Comparison of ENCODE assay signal across 22 cellular contexts in genomic region chr7:113076703-113077102, GRCh38.
"Had no signal": no experiment of that assay in that cellular context is flagged by ENCODE, and none has a peak within 500 bp of the region (broad histone marks: within the 10 kb centered on the region; RNA-seq: fewer than 3 reads in every experiment).

No MANE protein-coding gene starts in this region.

- H3K36me3 ChIP-seq: lower lobe of right lung, right atrium auricular region, stomach, thyroid gland had no signal

- FAIRE-seq: colon, frontal cortex, islet of Langerhans had no signal

- H3K4me2 ChIP-seq: smooth muscle cell had no signal

- H3K27ac ChIP-seq: lower lobe of right lung, parathyroid adenoma, right atrium auricular region, stomach, thyroid gland had no signal

- H2AFZ ChIP-seq: parathyroid adenoma had no signal

- H3K79me2 ChIP-seq: parathyroid adenoma had no signal

- H3K4me1 ChIP-seq: lower lobe of right lung, parathyroid adenoma, right atrium auricular region, stomach, thyroid gland had no signal

- ATAC-seq: left ventricle myocardium superior; lower lobe of right lung; mucosa of descending colon; natural killer cell treated with Interleukin-12 subunit alpha and Interleukin-12 subunit beta and Interleukin-15 and Interleukin-18, amount 100 ng/mL, for 72 hours; sciatic nerve; stimulated activated effector memory CD8-positive, alpha-beta T cell treated with anti-CD3 and anti-CD28 coated beads, Interleukin-12 subunit alpha, Interleukin-12 subunit beta, amount 100 ng/mL, for 72 hours had no signal

- H3K4me3 ChIP-seq: lower lobe of right lung, mucosa of descending colon, right atrium auricular region, smooth muscle cell, stomach, thyroid gland had no signal

- H3K27me3 ChIP-seq: right atrium auricular region, stomach, thyroid gland had no signal

- H3K9me3 ChIP-seq: lower lobe of right lung, mucosa of descending colon, right atrium auricular region, stomach, thyroid gland had no signal

- H3K9ac ChIP-seq: parathyroid adenoma had no signal

- DNase-seq: effector CD8-positive, alpha-beta T cell; head of caudate nucleus; kidney glomerular epithelial cell; left ventricle myocardium superior; lower lobe of right lung; mucosa of descending colon; naive B cell; stimulated activated CD4-positive, alpha-beta T cell treated with anti-CD3 and anti-CD28 coated beads, Interleukin-2, amount 100 ng/mL, for 24 hours; stimulated activated CD4-positive, alpha-beta T cell treated with anti-CD3 and anti-CD28 coated beads, Interleukin-4, amount 100 ng/mL, for 24 hours; stimulated activated naive CD4-positive, alpha-beta T cell treated with Interleukin-2 at 50 U/mL for 16 hours; stomach; thyroid gland; trophoblast cell had no signal
